In the genomic region with DNA sequence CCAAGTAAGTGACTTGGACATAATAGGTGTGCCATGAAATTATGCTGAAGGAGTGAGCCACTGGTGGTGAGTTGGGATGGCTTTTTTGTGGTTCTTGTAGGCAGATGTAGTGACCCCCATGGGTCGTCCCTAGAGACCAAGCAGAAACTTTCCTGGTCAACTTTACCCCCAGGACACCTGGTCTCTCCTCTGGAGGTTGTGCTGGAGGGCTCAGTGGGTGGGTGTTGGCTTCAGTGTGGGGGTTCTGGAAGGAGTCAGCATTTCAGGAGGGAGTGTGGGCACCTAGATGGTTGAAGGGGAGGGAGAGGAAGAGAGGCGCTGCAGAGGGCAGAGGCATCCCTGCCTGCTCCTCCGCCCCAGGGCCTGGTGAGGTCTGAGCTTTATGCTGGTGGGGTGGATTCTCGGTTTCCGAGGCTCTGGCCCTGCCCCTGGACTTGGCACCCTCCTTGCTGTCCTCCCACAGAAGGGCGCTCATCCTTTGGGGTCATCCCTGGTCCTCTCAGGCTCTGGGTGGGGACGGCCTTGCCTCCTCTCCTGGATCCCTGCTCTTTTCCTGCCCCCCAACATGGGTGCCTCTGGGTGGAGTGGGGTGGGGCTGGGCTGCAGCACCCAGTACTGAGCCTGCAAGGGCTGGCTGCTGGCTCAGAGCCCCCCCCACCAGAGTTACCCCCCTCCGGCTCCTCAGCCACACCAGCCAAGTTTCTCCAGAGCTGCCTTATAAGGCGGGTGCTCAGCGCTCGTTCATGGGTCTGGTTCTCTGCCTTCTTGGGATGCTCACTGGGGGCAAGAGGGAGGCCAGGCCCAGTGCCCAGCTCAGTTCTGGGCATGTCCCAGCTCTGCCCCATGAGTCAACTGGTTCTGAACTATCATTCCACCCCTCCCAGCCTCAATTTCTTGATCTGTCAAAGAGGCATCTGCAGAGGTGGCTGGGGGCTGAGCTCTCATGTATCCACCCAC, we compare ENCODE assay signal across 2 cellular contexts.
TF ChIP-seq lines count a peak whose summit lies in the region.

No MANE protein-coding gene starts in this region.

TF ChIP-seq in SK-N-SH, 30 proteins besides CTCF, POLR2A, EP300 and RAD21 (continued from another document):
- TF ChIP-seq, protein P1, sequence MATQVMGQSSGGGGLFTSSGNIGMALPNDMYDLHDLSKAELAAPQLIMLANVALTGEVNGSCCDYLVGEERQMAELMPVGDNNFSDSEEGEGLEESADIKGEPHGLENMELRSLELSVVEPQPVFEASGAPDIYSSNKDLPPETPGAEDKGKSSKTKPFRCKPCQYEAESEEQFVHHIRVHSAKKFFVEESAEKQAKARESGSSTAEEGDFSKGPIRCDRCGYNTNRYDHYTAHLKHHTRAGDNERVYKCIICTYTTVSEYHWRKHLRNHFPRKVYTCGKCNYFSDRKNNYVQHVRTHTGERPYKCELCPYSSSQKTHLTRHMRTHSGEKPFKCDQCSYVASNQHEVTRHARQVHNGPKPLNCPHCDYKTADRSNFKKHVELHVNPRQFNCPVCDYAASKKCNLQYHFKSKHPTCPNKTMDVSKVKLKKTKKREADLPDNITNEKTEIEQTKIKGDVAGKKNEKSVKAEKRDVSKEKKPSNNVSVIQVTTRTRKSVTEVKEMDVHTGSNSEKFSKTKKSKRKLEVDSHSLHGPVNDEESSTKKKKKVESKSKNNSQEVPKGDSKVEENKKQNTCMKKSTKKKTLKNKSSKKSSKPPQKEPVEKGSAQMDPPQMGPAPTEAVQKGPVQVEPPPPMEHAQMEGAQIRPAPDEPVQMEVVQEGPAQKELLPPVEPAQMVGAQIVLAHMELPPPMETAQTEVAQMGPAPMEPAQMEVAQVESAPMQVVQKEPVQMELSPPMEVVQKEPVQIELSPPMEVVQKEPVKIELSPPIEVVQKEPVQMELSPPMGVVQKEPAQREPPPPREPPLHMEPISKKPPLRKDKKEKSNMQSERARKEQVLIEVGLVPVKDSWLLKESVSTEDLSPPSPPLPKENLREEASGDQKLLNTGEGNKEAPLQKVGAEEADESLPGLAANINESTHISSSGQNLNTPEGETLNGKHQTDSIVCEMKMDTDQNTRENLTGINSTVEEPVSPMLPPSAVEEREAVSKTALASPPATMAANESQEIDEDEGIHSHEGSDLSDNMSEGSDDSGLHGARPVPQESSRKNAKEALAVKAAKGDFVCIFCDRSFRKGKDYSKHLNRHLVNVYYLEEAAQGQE (IDR thresholded peaks at IDR 0.05; ENCODE audit: low read depth, low read length) = no peak
- no peak for TF ChIP-seq FOSL2 (IDR thresholded peaks at IDR 0.05; ENCODE audit: borderline replicate concordance, low read depth)
- TF ChIP-seq SIN3A (IDR thresholded peaks at IDR 0.05; ENCODE audit: borderline replicate concordance, low read depth, low read length) = no peak
- no peak for TF ChIP-seq TEAD4 (IDR thresholded peaks at IDR 0.05; ENCODE audit: borderline replicate concordance, insufficient read depth)
- TF ChIP-seq ELF1 (IDR thresholded peaks at IDR 0.05) = no peak
- no peak for TF ChIP-seq RXRA (IDR thresholded peaks at IDR 0.05; ENCODE audit: borderline replicate concordance, low read depth)
- TF ChIP-seq RFX5 (IDR thresholded peaks at IDR 0.05; ENCODE audit: low read length) = no peak
- no peak for TF ChIP-seq NFIC (IDR thresholded peaks at IDR 0.05; ENCODE audit: borderline replicate concordance)
- TF ChIP-seq NRF1 (IDR thresholded peaks at IDR 0.05; ENCODE audit: low read depth, low read length) = no peak
- TF ChIP-seq YY1 (IDR thresholded peaks at IDR 0.05; ENCODE audit: low read depth) = no peak
- TF ChIP-seq TCF12 (IDR thresholded peaks at IDR 0.05) = no peak
- TF ChIP-seq FOXM1 (IDR thresholded peaks at IDR 0.05; ENCODE audit: low read depth) = no peak
- TF ChIP-seq, protein P2, sequence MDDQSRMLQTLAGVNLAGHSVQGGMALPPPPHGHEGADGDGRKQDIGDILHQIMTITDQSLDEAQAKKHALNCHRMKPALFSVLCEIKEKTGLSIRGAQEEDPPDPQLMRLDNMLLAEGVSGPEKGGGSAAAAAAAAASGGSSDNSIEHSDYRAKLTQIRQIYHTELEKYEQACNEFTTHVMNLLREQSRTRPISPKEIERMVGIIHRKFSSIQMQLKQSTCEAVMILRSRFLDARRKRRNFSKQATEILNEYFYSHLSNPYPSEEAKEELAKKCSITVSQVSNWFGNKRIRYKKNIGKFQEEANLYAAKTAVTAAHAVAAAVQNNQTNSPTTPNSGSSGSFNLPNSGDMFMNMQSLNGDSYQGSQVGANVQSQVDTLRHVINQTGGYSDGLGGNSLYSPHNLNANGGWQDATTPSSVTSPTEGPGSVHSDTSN (IDR thresholded peaks at IDR 0.05) = no peak
- TF ChIP-seq TAF1 (IDR thresholded peaks at IDR 0.05; ENCODE audit: borderline replicate concordance, low read depth, low read length) = no peak
- no peak for TF ChIP-seq GABPA (IDR thresholded peaks at IDR 0.05; ENCODE audit: low read depth)
- TF ChIP-seq CHD2 (IDR thresholded peaks at IDR 0.05; ENCODE audit: low read length, partially characterized antibody) = no peak
- TF ChIP-seq, protein P3, sequence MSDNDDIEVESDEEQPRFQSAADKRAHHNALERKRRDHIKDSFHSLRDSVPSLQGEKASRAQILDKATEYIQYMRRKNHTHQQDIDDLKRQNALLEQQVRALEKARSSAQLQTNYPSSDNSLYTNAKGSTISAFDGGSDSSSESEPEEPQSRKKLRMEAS (IDR thresholded peaks at IDR 0.05; ENCODE audit: low read depth) = no peak
- no peak for TF ChIP-seq SMC3 (IDR thresholded peaks at IDR 0.05; ENCODE audit: low read depth, low read length)

TF ChIP-seq in SK-N-SH treated with all-trans-retinoic acid at 6 μM for 48 hours, 23 proteins besides CTCF, POLR2A, EP300 and RAD21 (continued from another document):
- TF ChIP-seq, protein P4, sequence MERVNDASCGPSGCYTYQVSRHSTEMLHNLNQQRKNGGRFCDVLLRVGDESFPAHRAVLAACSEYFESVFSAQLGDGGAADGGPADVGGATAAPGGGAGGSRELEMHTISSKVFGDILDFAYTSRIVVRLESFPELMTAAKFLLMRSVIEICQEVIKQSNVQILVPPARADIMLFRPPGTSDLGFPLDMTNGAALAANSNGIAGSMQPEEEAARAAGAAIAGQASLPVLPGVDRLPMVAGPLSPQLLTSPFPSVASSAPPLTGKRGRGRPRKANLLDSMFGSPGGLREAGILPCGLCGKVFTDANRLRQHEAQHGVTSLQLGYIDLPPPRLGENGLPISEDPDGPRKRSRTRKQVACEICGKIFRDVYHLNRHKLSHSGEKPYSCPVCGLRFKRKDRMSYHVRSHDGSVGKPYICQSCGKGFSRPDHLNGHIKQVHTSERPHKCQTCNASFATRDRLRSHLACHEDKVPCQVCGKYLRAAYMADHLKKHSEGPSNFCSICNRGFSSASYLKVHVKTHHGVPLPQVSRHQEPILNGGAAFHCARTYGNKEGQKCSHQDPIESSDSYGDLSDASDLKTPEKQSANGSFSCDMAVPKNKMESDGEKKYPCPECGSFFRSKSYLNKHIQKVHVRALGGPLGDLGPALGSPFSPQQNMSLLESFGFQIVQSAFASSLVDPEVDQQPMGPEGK (CRISPR knock-in tag; IDR thresholded peaks at IDR 0.05; ENCODE audit: borderline replicate concordance) = no peak
- TF ChIP-seq, protein P5, sequence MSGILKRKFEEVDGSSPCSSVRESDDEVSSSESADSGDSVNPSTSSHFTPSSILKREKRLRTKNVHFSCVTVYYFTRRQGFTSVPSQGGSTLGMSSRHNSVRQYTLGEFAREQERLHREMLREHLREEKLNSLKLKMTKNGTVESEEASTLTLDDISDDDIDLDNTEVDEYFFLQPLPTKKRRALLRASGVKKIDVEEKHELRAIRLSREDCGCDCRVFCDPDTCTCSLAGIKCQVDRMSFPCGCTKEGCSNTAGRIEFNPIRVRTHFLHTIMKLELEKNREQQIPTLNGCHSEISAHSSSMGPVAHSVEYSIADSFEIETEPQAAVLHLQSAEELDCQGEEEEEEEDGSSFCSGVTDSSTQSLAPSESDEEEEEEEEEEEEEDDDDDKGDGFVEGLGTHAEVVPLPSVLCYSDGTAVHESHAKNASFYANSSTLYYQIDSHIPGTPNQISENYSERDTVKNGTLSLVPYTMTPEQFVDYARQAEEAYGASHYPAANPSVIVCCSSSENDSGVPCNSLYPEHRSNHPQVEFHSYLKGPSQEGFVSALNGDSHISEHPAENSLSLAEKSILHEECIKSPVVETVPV (CRISPR knock-in tag; IDR thresholded peaks at IDR 0.05) = no peak
- no peak for TF ChIP-seq TCF4 (CRISPR knock-in tag; IDR thresholded peaks at IDR 0.05; ENCODE audit: borderline replicate concordance)
- TF ChIP-seq, protein P6, sequence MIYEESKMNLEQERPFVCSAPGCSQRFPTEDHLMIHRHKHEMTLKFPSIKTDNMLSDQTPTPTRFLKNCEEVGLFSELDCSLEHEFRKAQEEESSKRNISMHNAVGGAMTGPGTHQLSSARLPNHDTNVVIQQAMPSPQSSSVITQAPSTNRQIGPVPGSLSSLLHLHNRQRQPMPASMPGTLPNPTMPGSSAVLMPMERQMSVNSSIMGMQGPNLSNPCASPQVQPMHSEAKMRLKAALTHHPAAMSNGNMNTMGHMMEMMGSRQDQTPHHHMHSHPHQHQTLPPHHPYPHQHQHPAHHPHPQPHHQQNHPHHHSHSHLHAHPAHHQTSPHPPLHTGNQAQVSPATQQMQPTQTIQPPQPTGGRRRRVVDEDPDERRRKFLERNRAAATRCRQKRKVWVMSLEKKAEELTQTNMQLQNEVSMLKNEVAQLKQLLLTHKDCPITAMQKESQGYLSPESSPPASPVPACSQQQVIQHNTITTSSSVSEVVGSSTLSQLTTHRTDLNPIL (CRISPR knock-in tag; IDR thresholded peaks at IDR 0.05; ENCODE audit: low read depth) = no peak
- TF ChIP-seq SNAI2 (CRISPR knock-in tag; IDR thresholded peaks at IDR 0.05) = no peak
- TF ChIP-seq OSR1 (CRISPR knock-in tag; IDR thresholded peaks at IDR 0.05) = no peak
- TF ChIP-seq, protein P7, sequence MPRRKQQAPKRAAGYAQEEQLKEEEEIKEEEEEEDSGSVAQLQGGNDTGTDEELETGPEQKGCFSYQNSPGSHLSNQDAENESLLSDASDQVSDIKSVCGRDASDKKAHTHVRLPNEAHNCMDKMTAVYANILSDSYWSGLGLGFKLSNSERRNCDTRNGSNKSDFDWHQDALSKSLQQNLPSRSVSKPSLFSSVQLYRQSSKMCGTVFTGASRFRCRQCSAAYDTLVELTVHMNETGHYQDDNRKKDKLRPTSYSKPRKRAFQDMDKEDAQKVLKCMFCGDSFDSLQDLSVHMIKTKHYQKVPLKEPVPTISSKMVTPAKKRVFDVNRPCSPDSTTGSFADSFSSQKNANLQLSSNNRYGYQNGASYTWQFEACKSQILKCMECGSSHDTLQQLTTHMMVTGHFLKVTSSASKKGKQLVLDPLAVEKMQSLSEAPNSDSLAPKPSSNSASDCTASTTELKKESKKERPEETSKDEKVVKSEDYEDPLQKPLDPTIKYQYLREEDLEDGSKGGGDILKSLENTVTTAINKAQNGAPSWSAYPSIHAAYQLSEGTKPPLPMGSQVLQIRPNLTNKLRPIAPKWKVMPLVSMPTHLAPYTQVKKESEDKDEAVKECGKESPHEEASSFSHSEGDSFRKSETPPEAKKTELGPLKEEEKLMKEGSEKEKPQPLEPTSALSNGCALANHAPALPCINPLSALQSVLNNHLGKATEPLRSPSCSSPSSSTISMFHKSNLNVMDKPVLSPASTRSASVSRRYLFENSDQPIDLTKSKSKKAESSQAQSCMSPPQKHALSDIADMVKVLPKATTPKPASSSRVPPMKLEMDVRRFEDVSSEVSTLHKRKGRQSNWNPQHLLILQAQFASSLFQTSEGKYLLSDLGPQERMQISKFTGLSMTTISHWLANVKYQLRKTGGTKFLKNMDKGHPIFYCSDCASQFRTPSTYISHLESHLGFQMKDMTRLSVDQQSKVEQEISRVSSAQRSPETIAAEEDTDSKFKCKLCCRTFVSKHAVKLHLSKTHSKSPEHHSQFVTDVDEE (CRISPR knock-in tag; IDR thresholded peaks at IDR 0.05) = no peak
- no peak for TF ChIP-seq ZC3H10 (CRISPR knock-in tag; IDR thresholded peaks at IDR 0.05)
- TF ChIP-seq TOX (CRISPR knock-in tag; IDR thresholded peaks at IDR 0.05; ENCODE audit: borderline replicate concordance) = no peak
- TF ChIP-seq GLIS3 (CRISPR knock-in tag; IDR thresholded peaks at IDR 0.05) = no peak
- TF ChIP-seq ZNF70 (CRISPR knock-in tag; IDR thresholded peaks at IDR 0.05) = no peak
- no peak for TF ChIP-seq ZFP3 (CRISPR knock-in tag; IDR thresholded peaks at IDR 0.05)
